In genomic region chr3:124014366-124014942, GRCh38 we compare ENCODE assay signal across 27 cellular contexts. TPM values are rescaled to one million over a fixed set of nuclear protein-coding genes. Genes with fewer than 3 reads are reported as not detected.
DNase-seq lines count a peak whose midpoint lies in the region; ATAC-seq, FAIRE-seq and TF ChIP-seq lines count a peak whose summit lies in the region.
"Had no signal": no experiment of that assay in that cellular context is flagged by ENCODE, and none has a peak within 500 bp of the region (broad histone marks: within the 10 kb centered on the region; RNA-seq: fewer than 3 reads in every experiment).

No MANE protein-coding gene starts in this region.

- no peaks in the 10 kb centered on the region for H3K9me2 ChIP-seq in GM23248 (ENCODE audit: insufficient read depth)

- H2AFZ ChIP-seq in GM23248, result no peak overlapping the region
- no peak overlapping the region for H2AFZ ChIP-seq in astrocyte (ENCODE audit: low read depth, low read length)
- H2AFZ ChIP-seq in neural progenitor cell (replicated peaks), result no peak overlapping the region

- H3K27ac ChIP-seq in GM23248 (no peak overlapping the region), astrocyte (ENCODE audit: low read depth, low read length) (no peak overlapping the region), upper lobe of right lung (no peak overlapping the region), neural progenitor cell (no peak overlapping the region)
- H3K27ac ChIP-seq in CD8-positive, alpha-beta T cell (ENCODE audit: low read depth, low read length), result no peak overlapping the region
- H3K27ac ChIP-seq: RWPE1, tibial nerve had no signal

- H3K27me3 Mint-ChIP-seq in astrocyte (ENCODE audit: low read depth, unreplicated experiment), result peaks cover 18% of the 10 kb centered on the region
- peaks cover 33% of the 10 kb centered on the region for H3K27me3 Mint-ChIP-seq in CD8-positive, alpha-beta T cell (ENCODE audit: low read depth)
- H3K27me3 Mint-ChIP-seq in neural progenitor cell (ENCODE audit: insufficient read depth, low read depth), result peaks cover 6% of the 10 kb centered on the region

- 38 to 48% methylated on average over 3 of the region's 3 CpGs for WGBS in GM23248 (ENCODE audit: low coverage in 1 of 2, low lambda C conversion rate in 2 of 2, missing lambda C conversion rate in 2 of 2), 2 experiments

- ATAC-seq in CD8-positive, alpha-beta T cell, result no peak
- no peak for ATAC-seq in upper lobe of right lung
- ATAC-seq: activated CD8-positive, alpha-beta T cell treated with anti-CD3 and anti-CD28 coated beads, Interleukin-2, amount 10 ng/mL, durations not matched to agents 7 days and 5 days had no signal

- H3K4me1 Mint-ChIP-seq in astrocyte (ENCODE audit: low read depth, unreplicated experiment) (peaks cover 3% of the 10 kb centered on the region), neural progenitor cell (peaks cover 8% of the 10 kb centered on the region)
- H3K4me1 Mint-ChIP-seq in CD8-positive, alpha-beta T cell (ENCODE audit: low read depth), result no peaks in the 10 kb centered on the region
- H3K4me1 Mint-ChIP-seq: naive B cell had no signal

- POLR2A ChIA-PET in CD8-positive, alpha-beta T cell (lab: Charles Lee), result no interaction called here

- H3K9ac ChIP-seq in GM23248 (no peak overlapping the region), astrocyte (ENCODE audit: low read length) (no peak overlapping the region), neural progenitor cell (no peak overlapping the region)

- peak overlapping the region; percentile 13 for H3K4me2 ChIP-seq in GM23248 (ENCODE audit: unreplicated experiment)
- no peak overlapping the region for H3K4me2 ChIP-seq in astrocyte (ENCODE audit: low read length)
- H3K4me2 ChIP-seq in neural progenitor cell, result no peak overlapping the region

- H4K20me1 ChIP-seq in GM23248 (ENCODE audit: insufficient read depth) (no peaks in the 10 kb centered on the region), astrocyte (ENCODE audit: insufficient read depth, low read length) (no peaks in the 10 kb centered on the region), neural progenitor cell (ENCODE audit: low read depth) (no peaks in the 10 kb centered on the region)

- intact Hi-C loops in CD8-positive, alpha-beta T cell (cut with DNase I, micrococcal nuclease), result no loop called here
- intact Hi-C loops in upper lobe of right lung (cut with DNase I), result no loop called here

- H3K4me3 Mint-ChIP-seq in astrocyte (ENCODE audit: unreplicated experiment) (no peak overlapping the region), neural progenitor cell (no peak overlapping the region)
- no peak overlapping the region for H3K4me3 Mint-ChIP-seq in CD8-positive, alpha-beta T cell
- H3K4me3 Mint-ChIP-seq: activated CD8-positive, alpha-beta T cell treated with anti-CD3 and anti-CD28 coated beads, Interleukin-2, amount 10 ng/mL, durations not matched to agents 7 days and 5 days; activated naive CD8-positive, alpha-beta T cell; mesothelial cell of epicardium; naive B cell; stimulated activated naive CD8-positive, alpha-beta T cell treated with anti-CD3 and anti-CD28 coated beads, Interleukin-15, Interleukin-2, amounts not matched to agents 100 ng/mL and 50 ng/mL, for 24 hours had no signal

- FAIRE-seq in astrocyte (lab: Jason Lieb, UNC), result no peak
- FAIRE-seq: GM12892 had no signal

- H3F3A ChIP-seq in GM23248 (ENCODE audit: insufficient read depth), result peaks cover 14% of the 10 kb centered on the region
- no peaks in the 10 kb centered on the region for H3F3A ChIP-seq in neural progenitor cell (ENCODE audit: low read depth)

- TF ChIP-seq CTCF in astrocyte (IDR thresholded peaks at IDR 0.05; ENCODE audit: insufficient read depth, low read depth, low read length), result no peak
- no peak for TF ChIP-seq CTCF in foreskin fibroblast (IDR thresholded peaks at IDR 0.05; ENCODE audit: low read depth, low read length)
- TF ChIP-seq CTCF in CD8-positive, alpha-beta T cell (IDR thresholded peaks at IDR 0.05), result no peak
- TF ChIP-seq CTCF in upper lobe of right lung (IDR thresholded peaks at IDR 0.05), result no peak
- TF ChIP-seq CTCF in neural progenitor cell (IDR thresholded peaks at IDR 0.05), result no peak

- H3K36me3 Mint-ChIP-seq in astrocyte (ENCODE audit: low read depth, unreplicated experiment) (no peaks in the 10 kb centered on the region), neural progenitor cell (no peaks in the 10 kb centered on the region)
- no peaks in the 10 kb centered on the region for H3K36me3 Mint-ChIP-seq in CD8-positive, alpha-beta T cell
- H3K36me3 Mint-ChIP-seq: activated naive CD8-positive, alpha-beta T cell; mesothelial cell of epicardium had no signal

- H3K27ac Mint-ChIP-seq in astrocyte (ENCODE audit: unreplicated experiment) (no peak overlapping the region), neural progenitor cell (no peak overlapping the region)
- no peak overlapping the region for H3K27ac Mint-ChIP-seq in CD8-positive, alpha-beta T cell
- H3K27ac Mint-ChIP-seq: activated CD8-positive, alpha-beta T cell treated with anti-CD3 and anti-CD28 coated beads, Interleukin-2, amount 10 ng/mL, durations not matched to agents 7 days and 5 days; activated naive CD8-positive, alpha-beta T cell; mesothelial cell of epicardium; naive B cell; stimulated activated naive CD8-positive, alpha-beta T cell treated with anti-CD3 and anti-CD28 coated beads, Interleukin-15, Interleukin-2, amounts not matched to agents 100 ng/mL and 50 ng/mL, for 24 hours had no signal

- H3K27me3 ChIP-seq in GM23248 (replicated peaks; ENCODE audit: insufficient read depth) (0 out of 2 replicates have a peak, but pooled peaks cover 12% of the 10 kb centered on the region), astrocyte (ENCODE audit: insufficient read depth, low read length) (peaks cover 5% of the 10 kb centered on the region), upper lobe of right lung (no peaks in the 10 kb centered on the region), neural progenitor cell (peaks cover 6% of the 10 kb centered on the region)
- no peaks in the 10 kb centered on the region for H3K27me3 ChIP-seq in CD8-positive, alpha-beta T cell (ENCODE audit: insufficient read depth, low read length)
- H3K27me3 ChIP-seq: dorsolateral prefrontal cortex, tibial nerve had no signal

- peaks cover 3% of the 10 kb centered on the region for H3K9me3 Mint-ChIP-seq in astrocyte (ENCODE audit: unreplicated experiment)
- H3K9me3 Mint-ChIP-seq in CD8-positive, alpha-beta T cell, result no peaks in the 10 kb centered on the region
- no peaks in the 10 kb centered on the region for H3K9me3 Mint-ChIP-seq in neural progenitor cell
- H3K9me3 Mint-ChIP-seq: mesothelial cell of epicardium; stimulated activated naive CD8-positive, alpha-beta T cell treated with anti-CD3 and anti-CD28 coated beads, Interleukin-15, Interleukin-2, amounts not matched to agents 100 ng/mL and 50 ng/mL, for 24 hours had no signal

- no peaks in the 10 kb centered on the region for H3K36me3 ChIP-seq in GM23248 (ENCODE audit: low read depth)
- H3K36me3 ChIP-seq in astrocyte (ENCODE audit: insufficient read depth, low read length), result no peaks in the 10 kb centered on the region
- H3K36me3 ChIP-seq in CD8-positive, alpha-beta T cell (ENCODE audit: insufficient read depth, low read length), result no peaks in the 10 kb centered on the region
- no peaks in the 10 kb centered on the region for H3K36me3 ChIP-seq in upper lobe of right lung
- no peaks in the 10 kb centered on the region for H3K36me3 ChIP-seq in neural progenitor cell
- H3K36me3 ChIP-seq: tibial nerve had no signal

- peak; percentile 40 for DNase-seq in AG08395 (ENCODE audit: low spot score)
- peak; percentile 60 for DNase-seq in GM23248
- DNase-seq in astrocyte (ENCODE audit: low read depth), result peak; percentile 30
- DNase-seq in foreskin fibroblast, result peak; percentile 1 to 26
- DNase-seq in CD8-positive, alpha-beta T cell, result no peak
- no peak for DNase-seq in upper lobe of right lung
- DNase-seq in NCI-H345 treated with DMSO at 0.1 percent for 48 hours (lab: John Stamatoyannopoulos, UW; ENCODE audit: unreplicated experiment), result no peak
- DNase-seq in neural progenitor cell (ENCODE audit: low spot score), result no peak
- DNase-seq: activated CD8-positive, alpha-beta T cell treated with anti-CD3 and anti-CD28 coated beads, Interleukin-2, amount 10 ng/mL, durations not matched to agents 7 days and 5 days; activated effector memory CD4-positive, alpha-beta T cell treated with Interleukin-2 at 50 U/mL for 16 hours; C1 segment of cervical spinal cord; Calu3; islet precursor cell; Kasumi-1; naive B cell; NCI-H1930; NCI-H748 treated with DMSO at 0.1 percent for 48 hours; occipital lobe; T-helper 2 cell had no signal

- H3K4me1 ChIP-seq in GM23248 (ENCODE audit: insufficient read depth) (peaks cover 11% of the 10 kb centered on the region; the same call in 1 of the 2 replicates), astrocyte (ENCODE audit: insufficient read depth, low read length) (no peaks in the 10 kb centered on the region), upper lobe of right lung (no peaks in the 10 kb centered on the region), neural progenitor cell (no peaks in the 10 kb centered on the region)
- H3K4me1 ChIP-seq in CD8-positive, alpha-beta T cell (ENCODE audit: insufficient read depth, low read length), result no peaks in the 10 kb centered on the region
- H3K4me1 ChIP-seq: tibial nerve had no signal

- H3K9me3 ChIP-seq in GM23248 (ENCODE audit: low read depth) (no peaks in the 10 kb centered on the region), astrocyte (ENCODE audit: insufficient read depth, low read depth, low read length) (no peaks in the 10 kb centered on the region), upper lobe of right lung (no peaks in the 10 kb centered on the region), neural progenitor cell (ENCODE audit: low read depth) (no peaks in the 10 kb centered on the region)
- H3K9me3 ChIP-seq in CD8-positive, alpha-beta T cell (ENCODE audit: low read length), result no peaks in the 10 kb centered on the region

- H3K4me3 ChIP-seq in GM23248, result no peak overlapping the region
- no peak overlapping the region for H3K4me3 ChIP-seq in astrocyte (ENCODE audit: insufficient read depth, low read depth, low read length)
- H3K4me3 ChIP-seq in foreskin fibroblast (ENCODE audit: low read depth in 1 of 2, low read length in 2 of 2), result no peak overlapping the region
- no peak overlapping the region for H3K4me3 ChIP-seq in CD8-positive, alpha-beta T cell (ENCODE audit: low read depth, low read length)
- no peak overlapping the region for H3K4me3 ChIP-seq in upper lobe of right lung
- no peak overlapping the region for H3K4me3 ChIP-seq in neural progenitor cell
- H3K4me3 ChIP-seq: dorsolateral prefrontal cortex, tibial nerve had no signal

- in situ Hi-C loops in GM23248 (cut with MboI), result loop anchor here (10.0 kb wide), 1 partner anchor 450 kb away; no protein-coding TSS in a partner anchor

- no peaks in the 10 kb centered on the region for H3K79me2 ChIP-seq in GM23248 (ENCODE audit: insufficient read depth)
- no peaks in the 10 kb centered on the region for H3K79me2 ChIP-seq in astrocyte (ENCODE audit: insufficient read depth, low read length)
- no peaks in the 10 kb centered on the region for H3K79me2 ChIP-seq in neural progenitor cell (ENCODE audit: low read depth)

- CTCF ChIA-PET in CD8-positive, alpha-beta T cell (lab: Charles Lee), result no interaction called here

RNA-seq across cellular contexts. Expression of gene KALRN, which starts 18.7 kb away (rescaled TPM):
- 4.0 and 16.1 TPM in 2 replicates for total RNA-seq in GM23248 (2014; rRNA removed; shearing (Covaris generic))
- 0.98 and 1.4 TPM in 2 replicates for polyA plus RNA-seq in GM23248 (2016; fragmentation: Nextera tagmentation; extraction: Ambion mirVana)
- total RNA-seq in astrocyte, result 28.6 and 29.2 TPM in 2 replicates
- total RNA-seq in CD8-positive, alpha-beta T cell, result under 1 TPM; 0.11 to 0.28 TPM
- total RNA-seq in upper lobe of right lung, result 22.4 TPM
- total RNA-seq in neural progenitor cell (ENCODE audit: low replicate concordance), result 20.6 and 21.7 TPM in 2 replicates

RNA-seq across cellular contexts. Expression of gene ROPN1, which starts 22.5 kb away (rescaled TPM):
- total RNA-seq in GM23248 (2014; rRNA removed; shearing (Covaris generic)), result not detected in 2 replicates
- polyA plus RNA-seq in GM23248 (2016; fragmentation: Nextera tagmentation; extraction: Ambion mirVana), result not detected in 2 replicates
- total RNA-seq in astrocyte (not detected in 2 replicates), upper lobe of right lung (not detected), neural progenitor cell (ENCODE audit: low replicate concordance) (not detected in 2 replicates)
- total RNA-seq in CD8-positive, alpha-beta T cell, result not detected
- total RNA-seq: activated CD8-positive, alpha-beta T cell treated with anti-CD3 and anti-CD28 coated beads, Interleukin-2, amount 10 ng/mL, durations not matched to agents 7 days and 5 days; Calu3; liver; mesothelial cell of epicardium; tibial nerve had no signal
- polyA plus RNA-seq: liver had no signal

RNA-seq across cellular contexts. Expression of gene CCDC14, which starts 53.4 kb away (rescaled TPM):
- 39.0 and 49.3 TPM in 2 replicates for total RNA-seq in GM23248 (2014; rRNA removed; shearing (Covaris generic))
- polyA plus RNA-seq in GM23248 (2016; fragmentation: Nextera tagmentation; extraction: Ambion mirVana), result 18.2 and 23.2 TPM in 2 replicates
- total RNA-seq in astrocyte, result 34.6 and 35.8 TPM in 2 replicates
- total RNA-seq in CD8-positive, alpha-beta T cell, result 10 to 100 TPM; 21.9 to 23.8 TPM
- total RNA-seq in upper lobe of right lung, result 38.6 TPM
- total RNA-seq in neural progenitor cell (ENCODE audit: low replicate concordance), result 154 and 250 TPM in 2 replicates

Comparison
In these comparisons a context has a peak if more than half of its experiments do, and no peak if none do; other contexts are left out.
1. DNase-seq: peak in AG08395 (single experiment), GM23248 (single experiment), astrocyte (single experiment) and foreskin fibroblast (2 of 2); none in CD8-positive, alpha-beta T cell (0 of 7), upper lobe of right lung (single experiment), NCI-H345 treated with DMSO at 0.1 percent for 48 hours (single experiment) and neural progenitor cell (single experiment).